In the genomic region with DNA sequence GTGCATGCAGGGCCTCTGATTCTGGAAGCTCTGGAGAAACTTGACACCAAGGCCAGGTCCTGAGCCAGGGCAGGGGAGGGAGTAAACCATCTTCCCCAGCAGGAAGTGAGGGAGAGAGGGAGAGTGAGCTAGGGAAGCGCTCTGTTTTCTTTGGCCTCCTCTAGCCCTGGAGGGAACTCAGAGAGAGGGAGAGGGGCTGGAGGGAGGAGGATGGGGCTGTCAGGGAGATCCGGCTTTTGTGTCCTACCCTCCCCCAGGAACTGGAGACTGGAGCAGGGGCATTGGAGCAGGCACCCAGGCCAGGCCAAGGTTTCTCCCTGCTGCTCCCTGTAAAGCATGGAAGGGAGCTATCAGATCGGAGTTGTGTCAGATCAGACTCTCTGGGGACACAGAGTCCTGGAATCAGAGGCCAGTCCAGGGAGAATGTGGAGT, we compare ENCODE assay signal across 11 cellular contexts. TPM values are rescaled to one million over a fixed set of nuclear protein-coding genes. Genes with fewer than 3 reads are reported as not detected.
DNase-seq lines count a peak whose midpoint lies in the region; ATAC-seq and TF ChIP-seq lines count a peak whose summit lies in the region.
"Had no signal": no experiment of that assay in that cellular context is flagged by ENCODE, and none has a peak within 500 bp of the region (broad histone marks: within the 10 kb centered on the region; RNA-seq: fewer than 3 reads in every experiment).

No MANE protein-coding gene starts in this region.

- ATAC-seq in upper lobe of right lung, result no peak

- peak overlapping the region; percentile 97 for H2AFZ ChIP-seq in osteoblast (ENCODE audit: low read length)

- H3K9me3 ChIP-seq in osteoblast (ENCODE audit: low read depth, low read length) (no peaks in the 10 kb centered on the region), upper lobe of right lung (no peaks in the 10 kb centered on the region)
- H3K9me3 ChIP-seq: upper lobe of left lung had no signal

- no peaks in the 10 kb centered on the region for H3K36me3 ChIP-seq in osteoblast (ENCODE audit: insufficient read depth, low read length)
- no peaks in the 10 kb centered on the region for H3K36me3 ChIP-seq in upper lobe of right lung
- H3K36me3 ChIP-seq: upper lobe of left lung had no signal

- H3K27ac ChIP-seq in osteoblast (ENCODE audit: low read depth, low read length), result no peak overlapping the region
- H3K27ac ChIP-seq in upper lobe of right lung, result no peak overlapping the region
- H3K27ac ChIP-seq: upper lobe of left lung had no signal

- H3K4me1 ChIP-seq in osteoblast (ENCODE audit: insufficient read depth, low read length), result peaks cover 19% of the 10 kb centered on the region
- H3K4me1 ChIP-seq in upper lobe of right lung, result no peaks in the 10 kb centered on the region

- intact Hi-C loops in upper lobe of right lung (cut with DNase I), result no loop called here

- H3K79me2 ChIP-seq in osteoblast (ENCODE audit: insufficient read depth, low read length), result no peaks in the 10 kb centered on the region

- H4K20me1 ChIP-seq in osteoblast (ENCODE audit: insufficient read depth, low read length), result no peaks in the 10 kb centered on the region

- H3K27me3 ChIP-seq in osteoblast (ENCODE audit: insufficient read depth, low read length) (no peaks in the 10 kb centered on the region), upper lobe of right lung (no peaks in the 10 kb centered on the region)
- H3K27me3 ChIP-seq: upper lobe of left lung had no signal

- DNase-seq in EH (ENCODE audit: low read depth) (peak; percentile 66), SK-N-DZ (ENCODE audit: low spot score) (peak; percentile 83), glomerular visceral epithelial cell (ENCODE audit: extremely low spot score) (peak; percentile 34), osteoblast (ENCODE audit: insufficient read length, low spot score, missing footprints) (peak; percentile 83), cerebellum (ENCODE audit: low spot score) (no peak), upper lobe of right lung (no peak), NCI-H146 (lab: John Stamatoyannopoulos, UW) (no peak), T-helper 2 cell (no peak)
- DNase-seq: activated gamma-delta T cell treated with Interleukin-2 at 50 U/mL for 16 hours, NCI-H1105, upper lobe of left lung had no signal

- H3K4me3 ChIP-seq in osteoblast (ENCODE audit: insufficient read depth, low read length), result no peak overlapping the region
- no peak overlapping the region for H3K4me3 ChIP-seq in upper lobe of right lung
- H3K4me3 ChIP-seq: upper lobe of left lung had no signal

- peak overlapping the region; percentile 63 for H3K4me2 ChIP-seq in osteoblast (ENCODE audit: insufficient read depth, low read length)

- TF ChIP-seq CTCF in osteoblast (IDR thresholded peaks at IDR 0.05; ENCODE audit: extremely low read depth, low read depth, low read length) (no peak), upper lobe of right lung (IDR thresholded peaks at IDR 0.05) (no peak)

RNA-seq across cellular contexts. Expression of a gene that starts 22.7 kb away (rescaled TPM):
- polyA plus RNA-seq in SK-N-DZ (2014; cell fraction: cytosol; rRNA removed), result 46.6 and 70.2 TPM in 2 replicates
- 231 and 310 TPM in 2 replicates for polyA plus RNA-seq in SK-N-DZ (2014; cell fraction: nucleus; rRNA removed)
- total RNA-seq in osteoblast, result 1.2 and 4.0 TPM in 2 replicates
- 30.9 TPM for total RNA-seq in cerebellum
- total RNA-seq in upper lobe of right lung, result 65.5 TPM

Comparison
In these comparisons a context has a peak if more than half of its experiments do, and no peak if none do; other contexts are left out.
1. DNase-seq: peak in EH (single experiment), SK-N-DZ (single experiment), glomerular visceral epithelial cell (single experiment) and osteoblast (single experiment); none in cerebellum (single experiment), upper lobe of right lung (single experiment), NCI-H146 (single experiment) and T-helper 2 cell (0 of 5).